In the genomic region with DNA sequence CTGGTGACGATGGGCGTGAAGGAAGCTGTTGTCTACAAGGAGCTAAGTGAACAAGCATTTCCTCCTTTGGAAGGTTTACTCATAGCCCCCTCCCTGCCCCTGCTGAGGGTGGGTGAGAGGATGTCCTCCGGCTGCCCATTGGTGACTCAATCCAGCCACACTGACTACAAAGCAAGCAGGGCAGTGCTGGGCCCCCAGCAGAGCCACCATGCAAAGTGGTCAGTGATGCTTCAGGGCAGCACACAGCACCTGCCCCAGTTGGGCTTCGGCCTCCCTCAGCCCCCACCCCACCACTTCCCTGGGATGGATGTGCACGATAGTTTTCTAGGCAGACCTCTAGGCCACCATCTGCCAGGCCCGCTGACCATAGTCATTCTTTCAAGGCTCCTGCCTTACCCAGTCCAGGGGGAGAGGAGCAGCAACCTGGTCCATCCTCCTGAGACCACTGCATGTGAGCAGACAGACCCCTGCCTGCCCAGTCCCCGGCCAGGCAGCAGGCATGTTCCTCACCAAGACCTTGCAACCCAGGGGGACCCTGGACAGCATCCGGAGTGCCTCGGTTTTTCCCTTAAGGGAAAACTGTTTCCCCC, we compare ENCODE assay signal across 1 cellular context.
A peak's percentile ranks its signal among the peaks of the same experiment; 100 is the strongest.
TF ChIP-seq lines count a peak whose summit lies in the region.

No MANE protein-coding gene starts in this region.

TF ChIP-seq in SK-N-SH, 30 proteins besides CTCF, POLR2A, EP300 and RAD21 (continued from another document):
- TF ChIP-seq, protein P1, sequence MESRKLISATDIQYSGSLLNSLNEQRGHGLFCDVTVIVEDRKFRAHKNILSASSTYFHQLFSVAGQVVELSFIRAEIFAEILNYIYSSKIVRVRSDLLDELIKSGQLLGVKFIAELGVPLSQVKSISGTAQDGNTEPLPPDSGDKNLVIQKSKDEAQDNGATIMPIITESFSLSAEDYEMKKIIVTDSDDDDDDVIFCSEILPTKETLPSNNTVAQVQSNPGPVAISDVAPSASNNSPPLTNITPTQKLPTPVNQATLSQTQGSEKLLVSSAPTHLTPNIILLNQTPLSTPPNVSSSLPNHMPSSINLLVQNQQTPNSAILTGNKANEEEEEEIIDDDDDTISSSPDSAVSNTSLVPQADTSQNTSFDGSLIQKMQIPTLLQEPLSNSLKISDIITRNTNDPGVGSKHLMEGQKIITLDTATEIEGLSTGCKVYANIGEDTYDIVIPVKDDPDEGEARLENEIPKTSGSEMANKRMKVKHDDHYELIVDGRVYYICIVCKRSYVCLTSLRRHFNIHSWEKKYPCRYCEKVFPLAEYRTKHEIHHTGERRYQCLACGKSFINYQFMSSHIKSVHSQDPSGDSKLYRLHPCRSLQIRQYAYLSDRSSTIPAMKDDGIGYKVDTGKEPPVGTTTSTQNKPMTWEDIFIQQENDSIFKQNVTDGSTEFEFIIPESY (IDR thresholded peaks at IDR 0.05; ENCODE audit: borderline replicate concordance, low read depth) = no peak
- TF ChIP-seq YY1 (IDR thresholded peaks at IDR 0.05; ENCODE audit: low read depth) = no peak
- no peak for TF ChIP-seq SIN3A (IDR thresholded peaks at IDR 0.05; ENCODE audit: borderline replicate concordance, low read depth, low read length)
- TF ChIP-seq, protein P2, sequence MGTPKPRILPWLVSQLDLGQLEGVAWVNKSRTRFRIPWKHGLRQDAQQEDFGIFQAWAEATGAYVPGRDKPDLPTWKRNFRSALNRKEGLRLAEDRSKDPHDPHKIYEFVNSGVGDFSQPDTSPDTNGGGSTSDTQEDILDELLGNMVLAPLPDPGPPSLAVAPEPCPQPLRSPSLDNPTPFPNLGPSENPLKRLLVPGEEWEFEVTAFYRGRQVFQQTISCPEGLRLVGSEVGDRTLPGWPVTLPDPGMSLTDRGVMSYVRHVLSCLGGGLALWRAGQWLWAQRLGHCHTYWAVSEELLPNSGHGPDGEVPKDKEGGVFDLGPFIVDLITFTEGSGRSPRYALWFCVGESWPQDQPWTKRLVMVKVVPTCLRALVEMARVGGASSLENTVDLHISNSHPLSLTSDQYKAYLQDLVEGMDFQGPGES (IDR thresholded peaks at IDR 0.05; ENCODE audit: low read depth, low read length) = no peak
- TF ChIP-seq, protein P3, sequence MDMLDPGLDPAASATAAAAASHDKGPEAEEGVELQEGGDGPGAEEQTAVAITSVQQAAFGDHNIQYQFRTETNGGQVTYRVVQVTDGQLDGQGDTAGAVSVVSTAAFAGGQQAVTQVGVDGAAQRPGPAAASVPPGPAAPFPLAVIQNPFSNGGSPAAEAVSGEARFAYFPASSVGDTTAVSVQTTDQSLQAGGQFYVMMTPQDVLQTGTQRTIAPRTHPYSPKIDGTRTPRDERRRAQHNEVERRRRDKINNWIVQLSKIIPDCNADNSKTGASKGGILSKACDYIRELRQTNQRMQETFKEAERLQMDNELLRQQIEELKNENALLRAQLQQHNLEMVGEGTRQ (IDR thresholded peaks at IDR 0.05; ENCODE audit: borderline replicate concordance, low read depth, low read length) = no peak
- TF ChIP-seq RFX5 (IDR thresholded peaks at IDR 0.05; ENCODE audit: low read length) = no peak
- TF ChIP-seq, protein P4, sequence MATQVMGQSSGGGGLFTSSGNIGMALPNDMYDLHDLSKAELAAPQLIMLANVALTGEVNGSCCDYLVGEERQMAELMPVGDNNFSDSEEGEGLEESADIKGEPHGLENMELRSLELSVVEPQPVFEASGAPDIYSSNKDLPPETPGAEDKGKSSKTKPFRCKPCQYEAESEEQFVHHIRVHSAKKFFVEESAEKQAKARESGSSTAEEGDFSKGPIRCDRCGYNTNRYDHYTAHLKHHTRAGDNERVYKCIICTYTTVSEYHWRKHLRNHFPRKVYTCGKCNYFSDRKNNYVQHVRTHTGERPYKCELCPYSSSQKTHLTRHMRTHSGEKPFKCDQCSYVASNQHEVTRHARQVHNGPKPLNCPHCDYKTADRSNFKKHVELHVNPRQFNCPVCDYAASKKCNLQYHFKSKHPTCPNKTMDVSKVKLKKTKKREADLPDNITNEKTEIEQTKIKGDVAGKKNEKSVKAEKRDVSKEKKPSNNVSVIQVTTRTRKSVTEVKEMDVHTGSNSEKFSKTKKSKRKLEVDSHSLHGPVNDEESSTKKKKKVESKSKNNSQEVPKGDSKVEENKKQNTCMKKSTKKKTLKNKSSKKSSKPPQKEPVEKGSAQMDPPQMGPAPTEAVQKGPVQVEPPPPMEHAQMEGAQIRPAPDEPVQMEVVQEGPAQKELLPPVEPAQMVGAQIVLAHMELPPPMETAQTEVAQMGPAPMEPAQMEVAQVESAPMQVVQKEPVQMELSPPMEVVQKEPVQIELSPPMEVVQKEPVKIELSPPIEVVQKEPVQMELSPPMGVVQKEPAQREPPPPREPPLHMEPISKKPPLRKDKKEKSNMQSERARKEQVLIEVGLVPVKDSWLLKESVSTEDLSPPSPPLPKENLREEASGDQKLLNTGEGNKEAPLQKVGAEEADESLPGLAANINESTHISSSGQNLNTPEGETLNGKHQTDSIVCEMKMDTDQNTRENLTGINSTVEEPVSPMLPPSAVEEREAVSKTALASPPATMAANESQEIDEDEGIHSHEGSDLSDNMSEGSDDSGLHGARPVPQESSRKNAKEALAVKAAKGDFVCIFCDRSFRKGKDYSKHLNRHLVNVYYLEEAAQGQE (IDR thresholded peaks at IDR 0.05; ENCODE audit: low read depth, low read length) = peak; percentile 65
- TF ChIP-seq NFIC (IDR thresholded peaks at IDR 0.05; ENCODE audit: borderline replicate concordance) = 0 out of 2 replicates have a peak, but pooled peaks have one; percentile 19
- no peak for TF ChIP-seq POLR2AphosphoS5 (IDR thresholded peaks at IDR 0.05; ENCODE audit: low read depth, low read length)
- no peak for TF ChIP-seq USF1 (IDR thresholded peaks at IDR 0.05; ENCODE audit: borderline replicate concordance, low read depth)
